ENCODE assay signal across 1 cellular context in the genomic region with DNA sequence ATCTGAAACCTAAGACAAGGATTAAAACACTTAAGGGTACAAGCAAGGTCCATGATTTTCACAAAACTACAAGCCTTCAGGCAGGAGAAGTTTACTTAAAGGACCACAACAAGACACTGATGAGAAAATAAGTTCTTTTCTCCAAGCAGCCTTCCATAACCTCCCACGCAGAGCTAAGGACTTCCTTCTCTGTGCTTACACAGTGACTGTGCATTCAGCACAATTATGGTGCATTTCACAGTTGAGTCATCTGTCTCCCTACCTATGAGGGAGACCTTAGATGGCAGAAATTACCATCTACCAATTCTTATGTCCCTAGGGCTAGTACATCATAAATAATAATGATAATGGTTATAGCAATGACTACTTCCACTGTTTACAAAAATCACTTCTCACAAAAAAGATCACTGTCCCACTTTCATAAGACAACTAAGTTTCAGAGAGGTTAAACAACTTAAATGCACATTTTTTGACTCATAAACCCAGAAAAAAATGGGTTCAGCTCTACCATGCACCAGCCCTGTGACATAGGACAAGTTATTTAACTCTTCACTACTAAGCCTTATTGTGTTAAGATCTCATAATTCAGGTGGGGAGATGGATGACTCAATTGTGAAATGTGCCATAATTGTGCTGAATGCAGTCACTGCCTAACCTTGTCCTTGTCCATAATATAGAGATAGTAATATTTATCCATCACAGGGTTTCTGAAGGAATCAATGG.
TF ChIP-seq lines count a peak whose summit lies in the region.

No MANE protein-coding gene starts in this region.

TF ChIP-seq in GM12878, 131 proteins besides CTCF, POLR2A, EP300 and RAD21 (continues in another document):
- TF ChIP-seq SPI1 (IDR thresholded peaks at IDR 0.05; ENCODE audit: borderline replicate concordance, insufficient read depth, low read depth, low read length) = peak; percentile 9; the same call in 1 of the 2 replicates
- no peak for TF ChIP-seq TCF12 (IDR thresholded peaks at IDR 0.05; ENCODE audit: low read depth, low read length)
- no peak for TF ChIP-seq FOS (IDR thresholded peaks at IDR 0.05; ENCODE audit: borderline replicate concordance, extremely low read depth, insufficient read length)
- no peak for TF ChIP-seq SRF (IDR thresholded peaks at IDR 0.05; ENCODE audit: low read depth in 2 of 2, low read length in 2 of 2)
- no peak for TF ChIP-seq KAT2A (conservative IDR thresholded peaks at IDR 0.05; ENCODE audit: control insufficient read depth, low read depth, low read length)
- no peak for TF ChIP-seq JUNB (IDR thresholded peaks at IDR 0.05)
- TF ChIP-seq IKZF2 (IDR thresholded peaks at IDR 0.05) = peak in 1 of 2 experiments; percentile 26; a peak in 1 of 4 replicates
- TF ChIP-seq NR2C1 (IDR thresholded peaks at IDR 0.05) = no peak
- TF ChIP-seq, protein P1, sequence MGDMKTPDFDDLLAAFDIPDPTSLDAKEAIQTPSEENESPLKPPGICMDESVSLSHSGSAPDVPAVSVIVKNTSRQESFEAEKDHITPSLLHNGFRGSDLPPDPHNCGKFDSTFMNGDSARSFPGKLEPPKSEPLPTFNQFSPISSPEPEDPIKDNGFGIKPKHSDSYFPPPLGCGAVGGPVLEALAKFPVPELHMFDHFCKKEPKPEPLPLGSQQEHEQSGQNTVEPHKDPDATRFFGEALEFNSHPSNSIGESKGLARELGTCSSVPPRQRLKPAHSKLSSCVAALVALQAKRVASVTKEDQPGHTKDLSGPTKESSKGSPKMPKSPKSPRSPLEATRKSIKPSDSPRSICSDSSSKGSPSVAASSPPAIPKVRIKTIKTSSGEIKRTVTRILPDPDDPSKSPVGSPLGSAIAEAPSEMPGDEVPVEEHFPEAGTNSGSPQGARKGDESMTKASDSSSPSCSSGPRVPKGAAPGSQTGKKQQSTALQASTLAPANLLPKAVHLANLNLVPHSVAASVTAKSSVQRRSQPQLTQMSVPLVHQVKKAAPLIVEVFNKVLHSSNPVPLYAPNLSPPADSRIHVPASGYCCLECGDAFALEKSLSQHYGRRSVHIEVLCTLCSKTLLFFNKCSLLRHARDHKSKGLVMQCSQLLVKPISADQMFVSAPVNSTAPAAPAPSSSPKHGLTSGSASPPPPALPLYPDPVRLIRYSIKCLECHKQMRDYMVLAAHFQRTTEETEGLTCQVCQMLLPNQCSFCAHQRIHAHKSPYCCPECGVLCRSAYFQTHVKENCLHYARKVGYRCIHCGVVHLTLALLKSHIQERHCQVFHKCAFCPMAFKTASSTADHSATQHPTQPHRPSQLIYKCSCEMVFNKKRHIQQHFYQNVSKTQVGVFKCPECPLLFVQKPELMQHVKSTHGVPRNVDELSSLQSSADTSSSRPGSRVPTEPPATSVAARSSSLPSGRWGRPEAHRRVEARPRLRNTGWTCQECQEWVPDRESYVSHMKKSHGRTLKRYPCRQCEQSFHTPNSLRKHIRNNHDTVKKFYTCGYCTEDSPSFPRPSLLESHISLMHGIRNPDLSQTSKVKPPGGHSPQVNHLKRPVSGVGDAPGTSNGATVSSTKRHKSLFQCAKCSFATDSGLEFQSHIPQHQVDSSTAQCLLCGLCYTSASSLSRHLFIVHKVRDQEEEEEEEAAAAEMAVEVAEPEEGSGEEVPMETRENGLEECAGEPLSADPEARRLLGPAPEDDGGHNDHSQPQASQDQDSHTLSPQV (IDR thresholded peaks at IDR 0.05) = no peak
- no peak for TF ChIP-seq RBBP5 (conservative IDR thresholded peaks at IDR 0.05)
- TF ChIP-seq POLR2AphosphoS2 (IDR thresholded peaks at IDR 0.05; ENCODE audit: low read depth, low read length) = no peak
- peak; percentile 87 for TF ChIP-seq PAX5 (IDR thresholded peaks at IDR 0.05; ENCODE audit: borderline replicate concordance, low read depth, low read length)
- TF ChIP-seq EZH2 (IDR thresholded peaks at IDR 0.05; ENCODE audit: borderline replicate concordance, control insufficient read depth, low read depth, low read length) = no peak
- TF ChIP-seq SKIL (IDR thresholded peaks at IDR 0.05; ENCODE audit: low read depth, poor library complexity, severe bottlenecking) = no peak
- TF ChIP-seq ESRRA (IDR thresholded peaks at IDR 0.05; ENCODE audit: low read length) = no peak
- TF ChIP-seq, protein P2, sequence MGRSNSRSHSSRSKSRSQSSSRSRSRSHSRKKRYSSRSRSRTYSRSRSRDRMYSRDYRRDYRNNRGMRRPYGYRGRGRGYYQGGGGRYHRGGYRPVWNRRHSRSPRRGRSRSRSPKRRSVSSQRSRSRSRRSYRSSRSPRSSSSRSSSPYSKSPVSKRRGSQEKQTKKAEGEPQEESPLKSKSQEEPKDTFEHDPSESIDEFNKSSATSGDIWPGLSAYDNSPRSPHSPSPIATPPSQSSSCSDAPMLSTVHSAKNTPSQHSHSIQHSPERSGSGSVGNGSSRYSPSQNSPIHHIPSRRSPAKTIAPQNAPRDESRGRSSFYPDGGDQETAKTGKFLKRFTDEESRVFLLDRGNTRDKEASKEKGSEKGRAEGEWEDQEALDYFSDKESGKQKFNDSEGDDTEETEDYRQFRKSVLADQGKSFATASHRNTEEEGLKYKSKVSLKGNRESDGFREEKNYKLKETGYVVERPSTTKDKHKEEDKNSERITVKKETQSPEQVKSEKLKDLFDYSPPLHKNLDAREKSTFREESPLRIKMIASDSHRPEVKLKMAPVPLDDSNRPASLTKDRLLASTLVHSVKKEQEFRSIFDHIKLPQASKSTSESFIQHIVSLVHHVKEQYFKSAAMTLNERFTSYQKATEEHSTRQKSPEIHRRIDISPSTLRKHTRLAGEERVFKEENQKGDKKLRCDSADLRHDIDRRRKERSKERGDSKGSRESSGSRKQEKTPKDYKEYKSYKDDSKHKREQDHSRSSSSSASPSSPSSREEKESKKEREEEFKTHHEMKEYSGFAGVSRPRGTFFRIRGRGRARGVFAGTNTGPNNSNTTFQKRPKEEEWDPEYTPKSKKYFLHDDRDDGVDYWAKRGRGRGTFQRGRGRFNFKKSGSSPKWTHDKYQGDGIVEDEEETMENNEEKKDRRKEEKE (IDR thresholded peaks at IDR 0.05) = no peak
- 0 out of 2 replicates have a peak, but pooled peaks have one; percentile 39 for TF ChIP-seq RFX5 (IDR thresholded peaks at IDR 0.05; ENCODE audit: low read depth, low read length)
- no peak for TF ChIP-seq EED (IDR thresholded peaks at IDR 0.05; ENCODE audit: low read depth)
- TF ChIP-seq HDAC2 (IDR thresholded peaks at IDR 0.05) = no peak
- TF ChIP-seq CBFB (IDR thresholded peaks at IDR 0.05; ENCODE audit: low read depth) = no peak
- TF ChIP-seq FOXK2 (IDR thresholded peaks at IDR 0.05) = no peak
- no peak for TF ChIP-seq SMAD1 (IDR thresholded peaks at IDR 0.05; ENCODE audit: low read depth, partially characterized antibody)
- TF ChIP-seq GABPA (IDR thresholded peaks at IDR 0.05; ENCODE audit: low read depth) = no peak
- no peak for TF ChIP-seq STAT1 (conservative IDR thresholded peaks at IDR 0.05)
- TF ChIP-seq, protein P3, sequence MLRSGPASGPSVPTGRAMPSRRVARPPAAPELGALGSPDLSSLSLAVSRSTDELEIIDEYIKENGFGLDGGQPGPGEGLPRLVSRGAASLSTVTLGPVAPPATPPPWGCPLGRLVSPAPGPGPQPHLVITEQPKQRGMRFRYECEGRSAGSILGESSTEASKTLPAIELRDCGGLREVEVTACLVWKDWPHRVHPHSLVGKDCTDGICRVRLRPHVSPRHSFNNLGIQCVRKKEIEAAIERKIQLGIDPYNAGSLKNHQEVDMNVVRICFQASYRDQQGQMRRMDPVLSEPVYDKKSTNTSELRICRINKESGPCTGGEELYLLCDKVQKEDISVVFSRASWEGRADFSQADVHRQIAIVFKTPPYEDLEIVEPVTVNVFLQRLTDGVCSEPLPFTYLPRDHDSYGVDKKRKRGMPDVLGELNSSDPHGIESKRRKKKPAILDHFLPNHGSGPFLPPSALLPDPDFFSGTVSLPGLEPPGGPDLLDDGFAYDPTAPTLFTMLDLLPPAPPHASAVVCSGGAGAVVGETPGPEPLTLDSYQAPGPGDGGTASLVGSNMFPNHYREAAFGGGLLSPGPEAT (IDR thresholded peaks at IDR 0.05; ENCODE audit: low read depth) = no peak
- no peak for TF ChIP-seq SP1 (IDR thresholded peaks at IDR 0.05; ENCODE audit: low read depth, low read length)
- TF ChIP-seq ZZZ3 (IDR thresholded peaks at IDR 0.05; ENCODE audit: control insufficient read depth, insufficient read length, low read depth) = no peak
- TF ChIP-seq SREBF2 (IDR thresholded peaks at IDR 0.05; ENCODE audit: low read length) = no peak
- peak; percentile 81; the same call in 1 of the 2 replicates for TF ChIP-seq BACH1 (IDR thresholded peaks at IDR 0.05; ENCODE audit: borderline replicate concordance)
- no peak for TF ChIP-seq REST (IDR thresholded peaks at IDR 0.05; ENCODE audit: low read depth, low read length)
- TF ChIP-seq, protein P4, sequence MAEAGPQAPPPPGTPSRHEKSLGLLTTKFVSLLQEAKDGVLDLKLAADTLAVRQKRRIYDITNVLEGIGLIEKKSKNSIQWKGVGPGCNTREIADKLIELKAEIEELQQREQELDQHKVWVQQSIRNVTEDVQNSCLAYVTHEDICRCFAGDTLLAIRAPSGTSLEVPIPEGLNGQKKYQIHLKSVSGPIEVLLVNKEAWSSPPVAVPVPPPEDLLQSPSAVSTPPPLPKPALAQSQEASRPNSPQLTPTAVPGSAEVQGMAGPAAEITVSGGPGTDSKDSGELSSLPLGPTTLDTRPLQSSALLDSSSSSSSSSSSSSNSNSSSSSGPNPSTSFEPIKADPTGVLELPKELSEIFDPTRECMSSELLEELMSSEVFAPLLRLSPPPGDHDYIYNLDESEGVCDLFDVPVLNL (IDR thresholded peaks at IDR 0.05; ENCODE audit: low read depth, low read length) = no peak
- TF ChIP-seq, protein P5, sequence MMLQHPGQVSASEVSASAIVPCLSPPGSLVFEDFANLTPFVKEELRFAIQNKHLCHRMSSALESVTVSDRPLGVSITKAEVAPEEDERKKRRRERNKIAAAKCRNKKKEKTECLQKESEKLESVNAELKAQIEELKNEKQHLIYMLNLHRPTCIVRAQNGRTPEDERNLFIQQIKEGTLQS (IDR thresholded peaks at IDR 0.05; ENCODE audit: borderline replicate concordance, extremely low read depth, low read depth, low read length) = no peak
- no peak for TF ChIP-seq TCF3 (IDR thresholded peaks at IDR 0.05; ENCODE audit: borderline replicate concordance, insufficient read depth, low read depth, low read length)
- no peak for TF ChIP-seq MAX (IDR thresholded peaks at IDR 0.05; ENCODE audit: low read depth, low read length)
- TF ChIP-seq RCOR1 (conservative IDR thresholded peaks at IDR 0.05; ENCODE audit: low read depth, low read length) = no peak
- no peak for TF ChIP-seq NBN (IDR thresholded peaks at IDR 0.05)
- no peak for TF ChIP-seq SIN3A (IDR thresholded peaks at IDR 0.05; ENCODE audit: low read depth, low read length)
- TF ChIP-seq NKRF (conservative IDR thresholded peaks at IDR 0.05) = no peak
- peak in 1 of 2 experiments; percentile 79; a peak in 2 of 3 replicates for TF ChIP-seq EGR1 (IDR thresholded peaks at IDR 0.05; ENCODE audit: borderline replicate concordance in 1 of 2, low read depth in 2 of 2, low read length in 2 of 2)
- no peak for TF ChIP-seq RB1 (IDR thresholded peaks at IDR 0.05; ENCODE audit: borderline replicate concordance)
- no peak for TF ChIP-seq ZNF384 (IDR thresholded peaks at IDR 0.05; ENCODE audit: borderline replicate concordance, low read depth, low read length)
- no peak for TF ChIP-seq IRF4 (IDR thresholded peaks at IDR 0.05; ENCODE audit: low read depth, low read length)
